In the genomic region with DNA sequence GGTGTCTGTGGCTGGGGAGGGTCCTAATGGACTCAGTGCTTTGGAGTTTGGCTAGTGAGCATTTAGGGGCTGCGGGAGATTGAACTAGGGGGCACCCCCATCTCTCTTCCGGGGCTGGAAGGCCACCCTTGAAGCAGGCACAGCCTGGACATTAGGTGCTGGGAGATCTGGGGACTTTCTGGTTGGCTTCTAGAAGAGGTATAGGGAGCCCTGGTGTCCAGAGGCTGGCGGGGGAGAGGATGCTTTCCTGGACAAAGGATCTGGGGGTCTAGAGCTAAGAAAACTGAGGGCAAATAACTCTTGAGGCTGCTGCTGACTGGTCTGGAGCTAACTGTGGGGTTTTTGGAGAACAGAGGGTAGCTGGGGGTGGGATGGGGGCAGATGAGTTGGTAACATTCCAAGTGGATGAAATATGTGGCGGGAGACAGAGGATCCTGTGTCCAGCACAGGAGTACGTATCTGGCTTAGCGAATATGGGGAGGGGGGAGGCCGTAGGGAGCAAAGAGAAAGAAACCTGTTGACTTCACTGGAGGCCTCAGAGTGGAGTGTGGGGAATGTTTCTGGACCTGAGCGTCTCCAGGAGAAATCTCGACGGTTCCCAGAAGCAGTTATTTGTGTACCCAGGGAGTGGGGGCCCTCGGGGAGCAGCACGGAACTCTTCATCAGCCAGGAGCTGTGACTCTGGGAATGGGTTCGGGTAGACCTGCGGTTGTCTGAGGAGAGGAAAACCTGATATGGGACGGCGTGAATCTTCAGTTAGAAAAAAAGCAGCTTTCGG, we compare ENCODE assay signal across 8 cellular contexts. TPM values are rescaled to one million over a fixed set of nuclear protein-coding genes. Genes with fewer than 3 reads are reported as not detected.
A peak's percentile ranks its signal among the peaks of the same experiment; 100 is the strongest.
DNase-seq lines count a peak whose midpoint lies in the region; ATAC-seq lines count a peak whose summit lies in the region.

No MANE protein-coding gene starts in this region.

- peaks cover 14 to 60% of the 10 kb centered on the region in 2 donors for H3K36me3 Mint-ChIP-seq in CD4-positive, alpha-beta memory T cell
- peaks cover 39% of the 10 kb centered on the region for H3K36me3 Mint-ChIP-seq in activated naive CD4-positive, alpha-beta T cell treated with anti-CD3 and anti-CD28 coated beads, Interleukin-2, amount 10 ng/mL, durations not matched to agents 7 days and 5 days

- intact Hi-C loops in CD4-positive, alpha-beta memory T cell (cut with micrococcal nuclease) = no loop called here

- no peaks in the 10 kb centered on the region for H3K9me3 ChIP-seq in CD4-positive, alpha-beta memory T cell (ENCODE audit: control insufficient read depth in 1 of 2, low read length in 2 of 2)
- H3K9me3 ChIP-seq in HUES64 (ENCODE audit: insufficient read depth, low read depth, low read length) = no peaks in the 10 kb centered on the region

- peaks cover 25% of the 10 kb centered on the region for H3K36me3 ChIP-seq in CD4-positive, alpha-beta memory T cell (ENCODE audit: insufficient read depth, low read length)
- H3K36me3 ChIP-seq in HUES64 (ENCODE audit: insufficient read depth, low read length) = peaks cover 46% of the 10 kb centered on the region

- peak overlapping the region; percentile 100 for H3K9ac ChIP-seq in HUES64 (ENCODE audit: low read depth, low read length)

- CTCF ChIA-PET in CD4-positive, alpha-beta memory T cell (lab: Charles Lee; ENCODE audit: partially characterized antibody) = interaction anchor here (0.7 to 9.1 kb wide), 6 partner anchors 9 to 86 kb away, joined by 3 to 165 read pairs (median 5); no protein-coding TSS in a partner anchor
- CTCF ChIA-PET in activated naive CD4-positive, alpha-beta T cell treated with anti-CD3 and anti-CD28 coated beads, Interleukin-2, amount 10 ng/mL, durations not matched to agents 7 days and 5 days (lab: Charles Lee) = interaction anchor here (1.1 to 7.8 kb wide), 5 partner anchors 9 to 174 kb away, joined by 3 to 92 read pairs (median 5); a partner anchor contains a TSS

- H3K27ac ChIP-seq in CD4-positive, alpha-beta memory T cell (ENCODE audit: low read depth, low read length) = peak overlapping the region; percentile 99
- peak overlapping the region; percentile 100 for H3K27ac ChIP-seq in HUES64 (ENCODE audit: low read depth, low read length)
- peak overlapping the region; percentile 93 to 100 (median 100) for H3K27ac ChIP-seq in skin epidermis

- H3K27me3 ChIP-seq in CD4-positive, alpha-beta memory T cell (ENCODE audit: insufficient read depth, low read length) = no peaks in the 10 kb centered on the region
- no peaks in the 10 kb centered on the region for H3K27me3 ChIP-seq in HUES64 (ENCODE audit: insufficient read depth, low read length)

- H3K4me1 Mint-ChIP-seq in CD4-positive, alpha-beta memory T cell = peaks cover 29 to 60% (median 37%) of the 10 kb centered on the region in 4 donors
- peaks cover 45% of the 10 kb centered on the region for H3K4me1 Mint-ChIP-seq in activated naive CD4-positive, alpha-beta T cell treated with anti-CD3 and anti-CD28 coated beads, Interleukin-2, amount 10 ng/mL, durations not matched to agents 7 days and 5 days

- POLR2A ChIA-PET in CD4-positive, alpha-beta memory T cell (lab: Charles Lee; ENCODE audit: partially characterized antibody) = interaction anchor here (1.0 to 11.9 kb wide), 11 partner anchors 9 to 266 kb away, joined by 3 to 711 read pairs (median 29); a partner anchor contains a TSS

- peak overlapping the region; percentile 92 to 98 (median 97) for H3K4me3 Mint-ChIP-seq in CD4-positive, alpha-beta memory T cell
- peak overlapping the region; percentile 79 for H3K4me3 Mint-ChIP-seq in activated naive CD4-positive, alpha-beta T cell treated with anti-CD3 and anti-CD28 coated beads, Interleukin-2, amount 10 ng/mL, durations not matched to agents 7 days and 5 days

- H3K27ac Mint-ChIP-seq in CD4-positive, alpha-beta memory T cell = peak overlapping the region; percentile 97 to 100 (median 99)
- peak overlapping the region; percentile 100 for H3K27ac Mint-ChIP-seq in activated naive CD4-positive, alpha-beta T cell treated with anti-CD3 and anti-CD28 coated beads, Interleukin-2, amount 10 ng/mL, durations not matched to agents 7 days and 5 days

- peaks cover 0 to 4% of the 10 kb centered on the region in 2 donors for H3K27me3 Mint-ChIP-seq in CD4-positive, alpha-beta memory T cell
- H3K27me3 Mint-ChIP-seq in activated naive CD4-positive, alpha-beta T cell treated with anti-CD3 and anti-CD28 coated beads, Interleukin-2, amount 10 ng/mL, durations not matched to agents 7 days and 5 days = peaks cover 3% of the 10 kb centered on the region

- DNase-seq in CD4-positive, alpha-beta memory T cell = peak in 3 of 5 donors; percentile 7 to 19 (median 19)
- no peak for DNase-seq in activated naive CD4-positive, alpha-beta T cell treated with anti-CD3 and anti-CD28 coated beads, Interleukin-2, amount 10 ng/mL, durations not matched to agents 7 days and 5 days
- DNase-seq in cerebellum (ENCODE audit: low spot score) = no peak

- H3K4me3 ChIP-seq in CD4-positive, alpha-beta memory T cell (ENCODE audit: low read length in 2 of 2) = peak overlapping the region; percentile 78 to 94
- peak overlapping the region; percentile 96 for H3K4me3 ChIP-seq in HUES64 (ENCODE audit: low read length)
- H3K4me3 ChIP-seq in iPS-11a (ENCODE audit: low read depth, low read length) = peak overlapping the region; percentile 88
- peak overlapping the region; percentile 60 to 98 (median 92) for H3K4me3 ChIP-seq in skin epidermis

- peaks cover 42% of the 10 kb centered on the region for H3K4me1 ChIP-seq in CD4-positive, alpha-beta memory T cell (ENCODE audit: insufficient read depth, low read length)
- peaks cover 12% of the 10 kb centered on the region for H3K4me1 ChIP-seq in HUES64 (ENCODE audit: insufficient read depth, low read length)

- WGBS in HUES64 = 12% methylated on average over 17 of the region's 17 CpGs

- ATAC-seq in HG02885 (IDR thresholded peaks at IDR 0.05; ENCODE audit: poor library complexity, unreplicated experiment) = no peak
- ATAC-seq in HG03520 (IDR thresholded peaks at IDR 0.05; ENCODE audit: unreplicated experiment) = no peak

- H3K9me3 Mint-ChIP-seq in CD4-positive, alpha-beta memory T cell = peaks cover 0 to 9% (median 0%) of the 10 kb centered on the region in 8 donors
- no peaks in the 10 kb centered on the region for H3K9me3 Mint-ChIP-seq in activated naive CD4-positive, alpha-beta T cell treated with anti-CD3 and anti-CD28 coated beads, Interleukin-2, amount 10 ng/mL, durations not matched to agents 7 days and 5 days

RNA-seq across cellular contexts. Expression of a gene that starts 1.4 kb away (rescaled TPM):
- 100 to 1,000 TPM; 300 TPM for total RNA-seq in CD4-positive, alpha-beta memory T cell
- 100 to 1,000 TPM in 1 of 2 donors, 10 to 100 TPM in 1; 37.8 to 110 TPM for polyA plus RNA-seq in CD4-positive, alpha-beta memory T cell
- polyA plus RNA-seq in HUES64 (2013, experiment 1 of 2) = 180 TPM
- polyA plus RNA-seq in HUES64 (2013, experiment 2 of 2) = 189 TPM
- total RNA-seq in cerebellum = 77.0 TPM

RNA-seq across cellular contexts. Expression of a gene that starts 44.4 kb away (rescaled TPM):
- 10 to 100 TPM; 56.4 to 61.4 TPM for total RNA-seq in CD4-positive, alpha-beta memory T cell
- polyA plus RNA-seq in CD4-positive, alpha-beta memory T cell = 10 to 100 TPM; 23.2 to 32.3 TPM
- polyA plus RNA-seq in HUES64 (2013, experiment 1 of 2) = 21.2 TPM
- 23.6 TPM for polyA plus RNA-seq in HUES64 (2013, experiment 2 of 2)
- 8.3 TPM for total RNA-seq in cerebellum

RNA-seq across cellular contexts. Expression of a gene that starts 46.5 kb away (rescaled TPM):
- under 1 TPM in 1 of 2 experiments, not detected in 1; 0.32 TPM for total RNA-seq in CD4-positive, alpha-beta memory T cell
- polyA plus RNA-seq in CD4-positive, alpha-beta memory T cell = under 1 TPM; 0.10 to 0.29 TPM
- 15.2 TPM for polyA plus RNA-seq in HUES64 (2013, experiment 1 of 2)
- polyA plus RNA-seq in HUES64 (2013, experiment 2 of 2) = 17.3 TPM
- total RNA-seq in cerebellum = 10.6 TPM

Comparison
In these comparisons a context has a peak if more than half of its experiments do, and no peak if none do; other contexts are left out.
1. DNase-seq: peak in CD4-positive, alpha-beta memory T cell (3 of 5); none in activated naive CD4-positive, alpha-beta T cell treated with anti-CD3 and anti-CD28 coated beads, Interleukin-2, amount 10 ng/mL, durations not matched to agents 7 days and 5 days (single experiment) and cerebellum (single experiment).
2. Peak in every context shown above with its lines, with median percentiles within 50 percentile points of each other: H3K27ac ChIP-seq and H3K4me3 ChIP-seq.